In the genomic region with DNA sequence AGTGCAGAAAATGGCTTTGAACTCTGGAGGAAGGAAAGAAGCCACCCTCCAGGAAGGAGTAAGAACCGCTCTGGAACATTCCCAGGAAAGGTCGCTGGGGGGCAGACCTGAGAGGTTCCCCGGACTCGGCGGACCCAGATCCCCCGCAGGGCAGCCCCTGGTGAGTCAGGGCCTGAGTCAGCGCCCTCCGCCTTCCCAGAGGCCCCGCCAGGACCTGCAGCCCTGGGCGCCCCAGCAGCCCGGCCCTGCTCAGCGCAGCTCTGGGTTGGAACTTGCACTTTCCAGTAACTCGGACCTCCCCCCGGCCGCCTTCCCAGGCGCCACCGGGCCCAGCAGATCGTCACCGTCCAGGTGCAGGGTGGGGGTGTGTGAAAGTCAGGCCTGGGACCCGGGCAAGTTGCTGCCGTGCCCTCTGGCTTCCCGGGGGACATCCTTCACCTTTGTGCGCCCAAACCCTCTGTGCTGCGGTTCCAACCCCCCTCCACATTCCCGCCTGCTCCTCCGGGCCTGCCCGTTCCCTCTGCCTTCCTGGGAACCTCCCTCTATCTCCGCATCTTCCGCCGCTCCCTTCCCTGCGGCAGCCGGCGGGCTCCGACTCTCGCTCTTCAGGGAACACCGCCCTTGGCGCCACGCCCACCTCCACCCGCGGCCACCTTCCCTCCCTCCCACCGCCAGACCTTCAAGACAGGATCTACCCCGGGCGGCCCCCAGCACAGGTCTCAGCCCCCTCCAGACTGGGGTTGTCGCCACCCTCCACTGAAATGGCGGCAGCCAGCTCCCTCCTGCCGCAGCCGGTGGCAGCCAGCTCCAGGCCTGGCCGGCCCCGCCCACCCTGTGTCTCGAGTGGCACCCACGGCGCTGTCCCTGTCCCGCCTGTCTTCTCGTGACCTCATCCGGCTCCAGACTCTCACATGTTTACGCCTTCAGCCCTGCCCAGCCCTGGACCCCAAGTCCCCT, we compare ENCODE assay signal across 1 cellular context.
TF ChIP-seq lines count a peak whose summit lies in the region.

No MANE protein-coding gene starts in this region.

TF ChIP-seq in endothelial cell of umbilical vein, 7 proteins besides CTCF, POLR2A, EP300 and RAD21 (continued from another document):
- TF ChIP-seq MYC (IDR thresholded peaks at IDR 0.05; ENCODE audit: low read depth, low read length): no peak
- TF ChIP-seq POLR2AphosphoS5 (IDR thresholded peaks at IDR 0.05; ENCODE audit: insufficient read depth, low read depth, low read length): peak; percentile 70
- TF ChIP-seq EZH2 (IDR thresholded peaks at IDR 0.05; ENCODE audit: borderline replicate concordance, low read depth, low read length, severe bottlenecking): no peak
- no peak for TF ChIP-seq GATA2 (IDR thresholded peaks at IDR 0.05; ENCODE audit: insufficient read depth, insufficient read length, low read depth, low read length)
- TF ChIP-seq, protein P1, sequence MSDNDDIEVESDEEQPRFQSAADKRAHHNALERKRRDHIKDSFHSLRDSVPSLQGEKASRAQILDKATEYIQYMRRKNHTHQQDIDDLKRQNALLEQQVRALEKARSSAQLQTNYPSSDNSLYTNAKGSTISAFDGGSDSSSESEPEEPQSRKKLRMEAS (IDR thresholded peaks at IDR 0.05; ENCODE audit: insufficient read depth, insufficient read length): no peak
- peak; percentile 63 for TF ChIP-seq JUN (IDR thresholded peaks at IDR 0.05; ENCODE audit: borderline replicate concordance, insufficient read depth, insufficient read length, low read depth)
